In genomic region chr1:39671793-39672550, GRCh38 we compare ENCODE assay signal across 8 cellular contexts. TPM values are rescaled to one million over a fixed set of nuclear protein-coding genes. Genes with fewer than 3 reads are reported as not detected.
DNase-seq lines count a peak whose midpoint lies in the region; ATAC-seq, FAIRE-seq and TF ChIP-seq lines count a peak whose summit lies in the region.

Gene NT5C1A, minus strand, starts transcription at chr1:39672107. Its CDS starts 69 bp downstream, at chr1:39672038.

- ATAC-seq in stimulated activated naive B cell treated with anti-CD40 and anti-IgM and Interleukin-4, amounts not matched to agents 10 μg/mL and 1 μg/mL and 100 μg/mL, for 72 hours (replicated peaks), result peak; percentile 49 to 54
- no peak for ATAC-seq in GM18498 (IDR thresholded peaks at IDR 0.05; ENCODE audit: unreplicated experiment)

- H2AFZ ChIP-seq in OCI-LY3 (ENCODE audit: low read depth, low read length), result peak within 1 kb of the TSS; percentile 64
- H2AFZ ChIP-seq in keratinocyte (ENCODE audit: control insufficient read depth, low read length), result no peak within 1 kb of the TSS

- H3K36me3 ChIP-seq in OCI-LY3 (replicated peaks; ENCODE audit: low read depth, low read length) (no peaks in the 10 kb centered on the region), keratinocyte (ENCODE audit: control insufficient read depth in 2 of 2, extremely low read depth in 1 of 2, insufficient read depth in 2 of 2, low read length in 2 of 2) (no peaks in the 10 kb centered on the region)

- TF ChIP-seq CTCF in GM12875 (IDR thresholded peaks at IDR 0.05; ENCODE audit: borderline replicate concordance, insufficient read depth, low read depth, low read length) (no peak), OCI-LY3 (IDR thresholded peaks at IDR 0.05; ENCODE audit: low read depth, low read length) (no peak), keratinocyte (optimal IDR thresholded peaks at IDR 0.05 in 1 of 3, IDR thresholded peaks at IDR 0.05 in 1 of 3, conservative IDR thresholded peaks at IDR 0.05 in 1 of 3; ENCODE audit: extremely low read depth in 1 of 3, insufficient read depth in 2 of 3, low read length in 3 of 3) (no peak)

- no peak for FAIRE-seq in keratinocyte (lab: Jason Lieb, UNC)

- H3K79me2 ChIP-seq in OCI-LY3 (ENCODE audit: low read length) (no peaks in the 10 kb centered on the region), keratinocyte (ENCODE audit: control insufficient read depth, insufficient read depth, low read length) (no peaks in the 10 kb centered on the region)

- H3K4me3 ChIP-seq in GM12875 (ENCODE audit: low read depth, low read length), result peak within 1 kb of the TSS; percentile 51
- H3K4me3 ChIP-seq in OCI-LY3 (ENCODE audit: low read length), result peak within 1 kb of the TSS; percentile 96
- no peak within 1 kb of the TSS for H3K4me3 ChIP-seq in keratinocyte (ENCODE audit: control insufficient read depth in 2 of 3, extremely low read depth in 1 of 3, insufficient read depth in 2 of 3, low read depth in 1 of 3, low read length in 3 of 3)

- H3K9ac ChIP-seq in OCI-LY3 (ENCODE audit: low read length), result peak within 1 kb of the TSS; percentile 78
- no peak within 1 kb of the TSS for H3K9ac ChIP-seq in keratinocyte (ENCODE audit: control insufficient read depth, extremely low read depth, insufficient read depth, low read length)

- no peak within 1 kb of the TSS for H3K27ac Mint-ChIP-seq in stimulated activated naive B cell treated with anti-CD40 and anti-IgM and Interleukin-4, amounts not matched to agents 10 μg/mL and 1 μg/mL and 100 μg/mL, for 72 hours

- H3K9me1 ChIP-seq in keratinocyte (ENCODE audit: control insufficient read depth, extremely low read depth, insufficient read depth, low read length), result no peaks in the 10 kb centered on the region

- H3K4me1 ChIP-seq in OCI-LY3 (ENCODE audit: low read length) (peaks cover 23% of the 10 kb centered on the region), keratinocyte (ENCODE audit: control insufficient read depth, extremely low read depth, insufficient read depth, low read length) (no peaks in the 10 kb centered on the region)

- H3K27me3 Mint-ChIP-seq in stimulated activated naive B cell treated with anti-CD40 and anti-IgM and Interleukin-4, amounts not matched to agents 10 μg/mL and 1 μg/mL and 100 μg/mL, for 72 hours, result peaks cover 47 to 57% of the 10 kb centered on the region in 2 donors

- no peaks in the 10 kb centered on the region for H4K20me1 ChIP-seq in OCI-LY3 (ENCODE audit: insufficient read depth, low read length)
- H4K20me1 ChIP-seq in keratinocyte (ENCODE audit: control insufficient read depth, extremely low read depth, insufficient read depth, low read length), result no peaks in the 10 kb centered on the region

- H3K4me1 Mint-ChIP-seq in stimulated activated naive B cell treated with anti-CD40 and anti-IgM and Interleukin-4, amounts not matched to agents 10 μg/mL and 1 μg/mL and 100 μg/mL, for 72 hours, result peaks cover 13 to 43% of the 10 kb centered on the region in 2 donors

- H3K27ac ChIP-seq in OCI-LY3 (ENCODE audit: low read length) (no peak within 1 kb of the TSS), keratinocyte (ENCODE audit: control insufficient read depth, insufficient read depth, low read length) (no peak within 1 kb of the TSS)

- H3K27me3 ChIP-seq in OCI-LY3 (ENCODE audit: low read depth, low read length) (no peaks in the 10 kb centered on the region), keratinocyte (ENCODE audit: control insufficient read depth, extremely low read depth, insufficient read depth, low read length) (peaks cover 55% of the 10 kb centered on the region)

- DNase-seq in T47D (ENCODE audit: low read depth in 1 of 2, low spot score in 1 of 2) (peak; percentile 2 to 24), keratinocyte (ENCODE audit: low read depth, low spot score) (no peak), kidney glomerular epithelial cell (lab: John Stamatoyannopoulos, UW) (no peak), dedifferentiated amniotic fluid mesenchymal stem cell (ENCODE audit: extremely low spot score) (no peak)
- DNase-seq in stimulated activated naive B cell treated with anti-CD40 and anti-IgM and Interleukin-4, amounts not matched to agents 10 μg/mL and 1 μg/mL and 100 μg/mL, for 72 hours, result no peak

- H3K9me3 ChIP-seq in OCI-LY3 (ENCODE audit: insufficient read depth, low read length) (no peaks in the 10 kb centered on the region), keratinocyte (ENCODE audit: control insufficient read depth, low read depth, low read length) (no peaks in the 10 kb centered on the region)

- peak within 1 kb of the TSS; percentile 95 for H3K4me2 ChIP-seq in OCI-LY3 (ENCODE audit: low read length)
- peak within 1 kb of the TSS; percentile 50 for H3K4me2 ChIP-seq in keratinocyte (ENCODE audit: control insufficient read depth, extremely low read depth, insufficient read depth, low read depth, low read length)

- dilution Hi-C loops in keratinocyte (cut with MboI; ENCODE audit: extremely low pct_ligation_motif_present, low sequenced_read_pairs), result no loop called here

- H3K9me3 Mint-ChIP-seq in stimulated activated naive B cell treated with anti-CD40 and anti-IgM and Interleukin-4, amounts not matched to agents 10 μg/mL and 1 μg/mL and 100 μg/mL, for 72 hours, result no peaks in the 10 kb centered on the region

- no peaks in the 10 kb centered on the region for H3K36me3 Mint-ChIP-seq in stimulated activated naive B cell treated with anti-CD40 and anti-IgM and Interleukin-4, amounts not matched to agents 10 μg/mL and 1 μg/mL and 100 μg/mL, for 72 hours

- H3K4me3 Mint-ChIP-seq in stimulated activated naive B cell treated with anti-CD40 and anti-IgM and Interleukin-4, amounts not matched to agents 10 μg/mL and 1 μg/mL and 100 μg/mL, for 72 hours, result peak within 1 kb of the TSS; percentile 61 to 69

- in situ Hi-C loops in T47D (cut with HindIII; ENCODE audit: low pct_unique_long_range_greater_than_20kb, low sequenced_read_pairs), result no loop called here

RNA-seq across cellular contexts. Expression of gene NT5C1A, which starts in this region (rescaled TPM):
- not detected in 3 replicates for polyA plus RNA-seq in keratinocyte
- not detected for polyA plus RNA-seq in keratinocyte (2011; ENCODE audit: low read depth)
- polyA plus RNA-seq in keratinocyte (2011; cell fraction: cytosol; rRNA removed), result not detected in 2 replicates
- not detected in 2 replicates for polyA plus RNA-seq in keratinocyte (2011; cell fraction: nucleus; rRNA removed)
- not detected in 2 replicates for polyA plus RNA-seq in keratinocyte (2012; ENCODE audit: low replicate concordance)
- polyA minus RNA-seq in keratinocyte, result not detected in 3 replicates
- polyA minus RNA-seq in keratinocyte (2011; cell fraction: cytosol; rRNA and poly(A)+ RNA removed), result not detected
- not detected in 2 replicates for polyA minus RNA-seq in keratinocyte (2011; cell fraction: nucleus; rRNA and poly(A)+ RNA removed)

Comparison
In these comparisons a context has a peak if more than half of its experiments do, and no peak if none do; other contexts are left out.
1. H3K4me3 ChIP-seq: peak in GM12875 (single experiment) and OCI-LY3 (single experiment); none in keratinocyte (0 of 3).
2. DNase-seq: peak in T47D (2 of 2); none in keratinocyte (single experiment), stimulated activated naive B cell treated with anti-CD40 and anti-IgM and Interleukin-4, amounts not matched to agents 10 μg/mL and 1 μg/mL and 100 μg/mL, for 72 hours (single experiment), kidney glomerular epithelial cell (single experiment) and dedifferentiated amniotic fluid mesenchymal stem cell (single experiment).